Comparison of ENCODE assay signal across 14 cellular contexts in the genomic region with DNA sequence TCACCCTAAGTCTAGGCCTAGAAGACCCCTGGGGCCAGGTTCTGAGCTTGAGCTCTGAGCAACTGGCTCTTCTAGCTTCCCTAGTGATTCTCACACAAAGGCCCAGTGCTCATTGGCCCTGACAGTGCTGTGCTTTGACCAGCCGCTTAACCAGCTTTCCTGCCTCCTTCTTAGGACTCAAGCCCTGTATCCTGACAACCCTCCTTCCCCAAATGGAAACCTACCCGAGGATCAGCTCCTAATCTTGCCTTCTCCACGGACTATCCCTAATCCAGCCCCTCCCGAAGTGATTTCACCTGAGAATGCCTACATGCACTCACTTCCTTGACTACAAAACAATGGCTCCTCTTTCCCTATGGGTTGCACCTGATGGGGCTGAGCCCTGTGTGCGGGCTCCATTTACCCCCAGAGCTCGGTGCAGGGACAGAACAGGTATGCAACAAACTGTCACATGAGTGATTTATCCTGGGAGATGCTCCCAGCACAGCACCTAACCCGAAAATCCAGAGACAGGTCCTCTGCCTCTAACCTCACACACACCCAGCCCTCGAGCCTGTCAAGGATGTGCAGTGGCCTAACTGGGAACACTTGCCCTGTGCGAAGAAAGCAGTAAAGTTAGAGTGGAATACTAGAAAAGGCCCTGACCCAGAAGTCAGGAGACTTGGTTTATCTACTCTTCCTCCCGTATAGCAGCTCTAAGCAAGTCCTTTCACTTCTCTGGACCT. TPM values are rescaled to one million over a fixed set of nuclear protein-coding genes. Genes with fewer than 3 reads are reported as not detected.
DNase-seq lines count a peak whose midpoint lies in the region; ATAC-seq, FAIRE-seq and TF ChIP-seq lines count a peak whose summit lies in the region.
"Had no signal": no experiment of that assay in that cellular context is flagged by ENCODE, and none has a peak within 500 bp of the region (broad histone marks: within the 10 kb centered on the region; RNA-seq: fewer than 3 reads in every experiment).

No MANE protein-coding gene starts in this region.

- no peaks in the 10 kb centered on the region for H3K9me3 ChIP-seq in CD8-positive, alpha-beta T cell (ENCODE audit: low read length)
- no peaks in the 10 kb centered on the region for H3K9me3 ChIP-seq in H9 (ENCODE audit: control insufficient read depth, low read depth, low read length)

- no peak overlapping the region for H4K8ac ChIP-seq in H9 (replicated peaks; ENCODE audit: insufficient read length, low read depth, low read length)

- peaks cover 19% of the 10 kb centered on the region for H3K23me2 ChIP-seq in H9 (ENCODE audit: insufficient read length, low read depth, low read length, poor library complexity, severe bottlenecking)

- no peak overlapping the region for H3K14ac ChIP-seq in H9 (ENCODE audit: insufficient read depth, low read length)

- no peak for TF ChIP-seq CTCF in CD8-positive, alpha-beta T cell (IDR thresholded peaks at IDR 0.05)
- TF ChIP-seq CTCF in H9 (conservative IDR thresholded peaks at IDR 0.05) (no peak), bronchial epithelial cell (IDR thresholded peaks at IDR 0.05; ENCODE audit: insufficient read depth, low read length, severe bottlenecking) (no peak)

- no peak overlapping the region for H2BK15ac ChIP-seq in H9 (ENCODE audit: low read depth, low read length)

- H3K4me2 ChIP-seq in H9 (ENCODE audit: insufficient read depth, insufficient read length, low read length), result peak overlapping the region; percentile 77

- TF ChIP-seq POLR2A in erythroblast (IDR thresholded peaks at IDR 0.05; ENCODE audit: low read length), result no peak

- H2BK12ac ChIP-seq in H9 (ENCODE audit: insufficient read length, low read depth, low read length), result no peak overlapping the region

- H3K4me3 Mint-ChIP-seq in CD8-positive, alpha-beta T cell, result peak overlapping the region; percentile 55
- H3K4me3 Mint-ChIP-seq in H9, result peak overlapping the region; percentile 54 to 78
- H3K4me3 Mint-ChIP-seq in naive thymus-derived CD8-positive, alpha-beta T cell, result peak overlapping the region; percentile 46 to 87 (median 67)

- no peak overlapping the region for H3K56ac ChIP-seq in H9 (ENCODE audit: insufficient read length, low read depth, low read length)

- no peaks in the 10 kb centered on the region for H3K79me2 ChIP-seq in H9 (ENCODE audit: insufficient read depth, low read length)

- no peaks in the 10 kb centered on the region for H3K79me1 ChIP-seq in H9 (ENCODE audit: insufficient read depth, low read depth, low read length, poor library complexity, severe bottlenecking)

- no peak overlapping the region for H4K91ac ChIP-seq in H9 (ENCODE audit: insufficient read length, low read depth, low read length)

- H3K36me3 Mint-ChIP-seq in CD8-positive, alpha-beta T cell, result no peaks in the 10 kb centered on the region
- no peaks in the 10 kb centered on the region for H3K36me3 Mint-ChIP-seq in H9 (ENCODE audit: insufficient read depth in 1 of 3, low read depth in 3 of 3)
- H3K36me3 Mint-ChIP-seq in naive thymus-derived CD8-positive, alpha-beta T cell, result peaks cover 0 to 3% (median 0%) of the 10 kb centered on the region in 3 donors

- no peak overlapping the region for H3K18ac ChIP-seq in H9 (ENCODE audit: insufficient read length, low read depth, low read length)

- H3K27ac Mint-ChIP-seq in CD8-positive, alpha-beta T cell, result no peak overlapping the region
- H3K27ac Mint-ChIP-seq in H9, result no peak overlapping the region
- H3K27ac Mint-ChIP-seq in naive thymus-derived CD8-positive, alpha-beta T cell, result peak overlapping the region in 1 of 10 donors; percentile 69
- H3K27ac Mint-ChIP-seq: activated CD8-positive, alpha-beta T cell treated with anti-CD3 and anti-CD28 coated beads, Interleukin-2, amount 10 ng/mL, durations not matched to agents 7 days and 5 days; CD14-positive monocyte had no signal

- no peak overlapping the region for H2AK5ac ChIP-seq in H9 (ENCODE audit: insufficient read length, low read length)

- POLR2A ChIA-PET in CD8-positive, alpha-beta T cell (lab: Charles Lee), result interaction anchor here (0.8 kb wide), 1 partner anchor 31 kb away, joined by 3 read pairs; no protein-coding TSS in a partner anchor
- POLR2A ChIA-PET in naive thymus-derived CD8-positive, alpha-beta T cell (lab: Charles Lee), result no interaction called here

- H2BK120ac ChIP-seq in H9 (ENCODE audit: low read depth, low read length, poor library complexity, severe bottlenecking), result no peak overlapping the region

- no CpG with 5 or more reads among the region's 10 CpGs for WGBS in H9 (ENCODE audit: extremely low coverage, insufficient read length, low lambda C conversion rate)

- no peak overlapping the region for H3K23ac ChIP-seq in H9 (ENCODE audit: insufficient read length, low read depth, low read length)

- no peak overlapping the region for H3K27ac ChIP-seq in CD8-positive, alpha-beta T cell (ENCODE audit: low read depth, low read length)
- H3K27ac ChIP-seq in H9 (ENCODE audit: insufficient read length, low read depth, low read length), result no peak overlapping the region
- H3K27ac ChIP-seq: skin epidermis had no signal

- peaks cover 61% of the 10 kb centered on the region for H3K27me3 Mint-ChIP-seq in CD8-positive, alpha-beta T cell (ENCODE audit: low read depth)
- peaks cover 77% of the 10 kb centered on the region for H3K27me3 Mint-ChIP-seq in H9 (ENCODE audit: low read depth)
- peaks cover 27 to 72% (median 48%) of the 10 kb centered on the region in 5 donors for H3K27me3 Mint-ChIP-seq in naive thymus-derived CD8-positive, alpha-beta T cell

- H3K27me3 ChIP-seq in CD8-positive, alpha-beta T cell (ENCODE audit: insufficient read depth, low read length), result peaks cover 38% of the 10 kb centered on the region
- H3K27me3 ChIP-seq in H9 (ENCODE audit: insufficient read depth, low read length) (peaks cover 35% of the 10 kb centered on the region), bronchial epithelial cell (ENCODE audit: control insufficient read depth, insufficient read depth, low read length) (peaks cover 42% of the 10 kb centered on the region)

- peaks cover 2% of the 10 kb centered on the region for H4K20me1 ChIP-seq in H9 (ENCODE audit: control insufficient read depth, insufficient read depth, insufficient read length)

- intact Hi-C loops in CD8-positive, alpha-beta T cell (cut with DNase I, micrococcal nuclease), result no loop called here

- H3K36me3 ChIP-seq in CD8-positive, alpha-beta T cell (ENCODE audit: insufficient read depth, low read length), result no peaks in the 10 kb centered on the region
- no peaks in the 10 kb centered on the region for H3K36me3 ChIP-seq in bronchial epithelial cell (ENCODE audit: control insufficient read depth, insufficient read depth, low read length)

- DNase-seq in CD8-positive, alpha-beta T cell, result no peak
- DNase-seq in H9 (no peak), bronchial epithelial cell (ENCODE audit: low read depth) (no peak), erythroblast (lab: John Stamatoyannopoulos, UW) (no peak)
- DNase-seq in naive thymus-derived CD8-positive, alpha-beta T cell, result no peak
- DNase-seq: cortex of kidney, Karpas-422, PC-3 had no signal

- H3K4me1 ChIP-seq in CD8-positive, alpha-beta T cell (ENCODE audit: insufficient read depth, low read length), result peaks cover 18% of the 10 kb centered on the region
- H3K4me1 ChIP-seq in H9 (ENCODE audit: insufficient read depth, low read length), result no peaks in the 10 kb centered on the region

- H3K4ac ChIP-seq in H9 (ENCODE audit: low read depth, low read length), result no peak overlapping the region

- H3K9me3 Mint-ChIP-seq in CD8-positive, alpha-beta T cell, result no peaks in the 10 kb centered on the region
- H3K9me3 Mint-ChIP-seq in H9, result peaks cover 0 to 4% of the 10 kb centered on the region in 2 experiments; a peak in 1 of 5 replicates
- peaks cover 0 to under 1% (median 0%) of the 10 kb centered on the region in 9 donors for H3K9me3 Mint-ChIP-seq in naive thymus-derived CD8-positive, alpha-beta T cell

- ATAC-seq in CD8-positive, alpha-beta T cell, result no peak
- no peak for ATAC-seq in naive thymus-derived CD8-positive, alpha-beta T cell
- ATAC-seq in GM18868 (IDR thresholded peaks at IDR 0.05; ENCODE audit: unreplicated experiment) (no peak), HG02798 (IDR thresholded peaks at IDR 0.05; ENCODE audit: poor library complexity, unreplicated experiment) (no peak), HG02884 (IDR thresholded peaks at IDR 0.05; ENCODE audit: unreplicated experiment) (no peak)
- ATAC-seq: activated CD8-positive, alpha-beta T cell treated with anti-CD3 and anti-CD28 coated beads, Interleukin-2, amount 10 ng/mL, durations not matched to agents 7 days and 5 days; PC-3 had no signal

- no peak overlapping the region for H2AFZ ChIP-seq in H9 (ENCODE audit: low read length)

- H3K9ac ChIP-seq in H9 (ENCODE audit: extremely low read depth, insufficient read length, low read length), result no peak overlapping the region

- CTCF ChIA-PET in CD8-positive, alpha-beta T cell (lab: Charles Lee), result interaction anchor here (1.0 to 2.0 kb wide), 2 partner anchors 37 to 247 kb away, joined by 3 to 5 read pairs; no protein-coding TSS in a partner anchor

- peak; percentile 40 for FAIRE-seq in bronchial epithelial cell (lab: Jason Lieb, UNC)

- H4K5ac ChIP-seq in H9 (ENCODE audit: insufficient read length, low read depth, low read length), result no peak overlapping the region

- H3K4me3 ChIP-seq in CD8-positive, alpha-beta T cell (ENCODE audit: low read depth, low read length), result no peak overlapping the region
- H3K4me3 ChIP-seq in bronchial epithelial cell (ENCODE audit: low read depth, low read length), result no peak overlapping the region

- no peak overlapping the region for H3T11ph ChIP-seq in H9 (ENCODE audit: low read length)

- no peak overlapping the region for H2BK20ac ChIP-seq in H9 (ENCODE audit: low read depth, low read length, poor library complexity, severe bottlenecking)

- H2BK5ac ChIP-seq in H9 (ENCODE audit: insufficient read length, low read length), result no peak overlapping the region

- peaks cover 22% of the 10 kb centered on the region for H3K4me1 Mint-ChIP-seq in CD8-positive, alpha-beta T cell (ENCODE audit: low read depth)
- peaks cover 37 to 48% of the 10 kb centered on the region in 2 experiments for H3K4me1 Mint-ChIP-seq in H9
- peaks cover 14 to 31% (median 17%) of the 10 kb centered on the region in 4 donors for H3K4me1 Mint-ChIP-seq in naive thymus-derived CD8-positive, alpha-beta T cell

RNA-seq across cellular contexts. Expression of gene MEGF11, which starts 2.3 kb away (rescaled TPM):
- total RNA-seq in CD8-positive, alpha-beta T cell, result not detected
- total RNA-seq in H9 (2021) (1.2 and 1.6 TPM in 2 replicates), bronchial epithelial cell (not detected in 2 replicates)
- total RNA-seq in naive thymus-derived CD8-positive, alpha-beta T cell, result not detected
- polyA plus RNA-seq in naive thymus-derived CD8-positive, alpha-beta T cell, result not detected
- total RNA-seq: activated CD8-positive, alpha-beta T cell treated with anti-CD3 and anti-CD28 coated beads, Interleukin-2, amount 10 ng/mL, durations not matched to agents 7 days and 5 days; PC-3 had no signal
- polyA plus RNA-seq: CD14-positive monocyte had no signal

RNA-seq across cellular contexts. Expression of gene DIS3L, which starts 42.1 kb away (rescaled TPM):
- total RNA-seq in CD8-positive, alpha-beta T cell, result 10 to 100 TPM; 16.6 to 18.8 TPM
- 30.2 and 30.7 TPM in 2 replicates for total RNA-seq in H9 (2021)
- 11.8 and 19.2 TPM in 2 replicates for total RNA-seq in bronchial epithelial cell
- total RNA-seq in naive thymus-derived CD8-positive, alpha-beta T cell, result 10 to 100 TPM; 39.8 to 41.0 TPM
- polyA plus RNA-seq in naive thymus-derived CD8-positive, alpha-beta T cell, result 10 to 100 TPM; 25.5 to 41.0 (median 27.0) TPM
